Comparison of ENCODE assay signal across 8 cellular contexts in genomic region chr5:151758141-151758429, GRCh38. TPM values are rescaled to one million over a fixed set of nuclear protein-coding genes. Genes with fewer than 3 reads are reported as not detected.
A peak's percentile ranks its signal among the peaks of the same experiment; 100 is the strongest.
DNase-seq lines count a peak whose midpoint lies in the region; ATAC-seq and TF ChIP-seq lines count a peak whose summit lies in the region.

No MANE protein-coding gene starts in this region.

- peak; percentile 5 to 14 for ATAC-seq in activated CD4-positive, CD25-positive, alpha-beta regulatory T cell treated with anti-CD3 and anti-CD28 coated beads, Interleukin-2, amount 50 U/mL, for 24 hours
- ATAC-seq in HG03025 (IDR thresholded peaks at IDR 0.05; ENCODE audit: low FRiP score, unreplicated experiment) = peak; percentile 26
- peak; percentile 10 for ATAC-seq in activated CD8-positive, alpha-beta T cell treated with anti-CD3 and anti-CD28 coated beads for 36 hours
- peak; percentile 55 for ATAC-seq in left ventricle myocardium superior
- peak; percentile 55 to 58 for ATAC-seq in gastrocnemius medialis

- intact Hi-C loops in activated CD8-positive, alpha-beta T cell treated with anti-CD3 and anti-CD28 coated beads for 36 hours (cut with micrococcal nuclease) = no loop called here
- intact Hi-C loops in left ventricle myocardium superior (cut with micrococcal nuclease) (no loop called here), gastrocnemius medialis (cut with DNase I; ENCODE audit: low total_unique reads) (loop anchor here (1.0 kb wide), 1 partner anchor 13 kb away; the partner anchor contains the start of gene G3BP1)

- H3K4me3 ChIP-seq in gastrocnemius medialis = peak overlapping the region; percentile 84 to 95 (median 90)

- peak overlapping the region; percentile 84 for H3K27ac Mint-ChIP-seq in activated CD8-positive, alpha-beta T cell treated with anti-CD3 and anti-CD28 coated beads for 36 hours

- no peaks in the 10 kb centered on the region for H3K36me3 ChIP-seq in gastrocnemius medialis

- CTCF ChIA-PET in activated CD8-positive, alpha-beta T cell treated with anti-CD3 and anti-CD28 coated beads for 36 hours (lab: Charles Lee) = interaction anchor here (1.2 to 8.5 kb wide), 6 partner anchors 11 to 106 kb away, joined by 3 to 53 read pairs (median 6); partner anchors contain the start of gene G3BP1

- no peaks in the 10 kb centered on the region for H3K27me3 ChIP-seq in gastrocnemius medialis

- TF ChIP-seq POLR2A in gastrocnemius medialis (IDR thresholded peaks at IDR 0.05) = no peak

- H3K27ac ChIP-seq in gastrocnemius medialis = peak overlapping the region; percentile 80 to 96 (median 92)

- H3K36me3 Mint-ChIP-seq in activated CD8-positive, alpha-beta T cell treated with anti-CD3 and anti-CD28 coated beads for 36 hours (ENCODE audit: low read depth) = peaks cover 15% of the 10 kb centered on the region

- H3K27me3 Mint-ChIP-seq in activated CD8-positive, alpha-beta T cell treated with anti-CD3 and anti-CD28 coated beads for 36 hours = no peaks in the 10 kb centered on the region

- H3K9me3 ChIP-seq in gastrocnemius medialis = no peaks in the 10 kb centered on the region

- H3K9me3 Mint-ChIP-seq in activated CD8-positive, alpha-beta T cell treated with anti-CD3 and anti-CD28 coated beads for 36 hours = no peaks in the 10 kb centered on the region

- POLR2A ChIA-PET in activated CD8-positive, alpha-beta T cell treated with anti-CD3 and anti-CD28 coated beads for 36 hours (lab: Charles Lee) = interaction anchor here (0.8 to 7.5 kb wide), 5 partner anchors 8 to 54 kb away, joined by 3 to 82 read pairs (median 5); partner anchors contain the start of gene G3BP1

- TF ChIP-seq CTCF in activated CD8-positive, alpha-beta T cell treated with anti-CD3 and anti-CD28 coated beads for 36 hours (IDR thresholded peaks at IDR 0.05) = no peak
- TF ChIP-seq CTCF in gastrocnemius medialis (IDR thresholded peaks at IDR 0.05 in 4 of 5, conservative IDR thresholded peaks at IDR 0.05 in 1 of 5) = no peak

- H3K4me1 ChIP-seq in gastrocnemius medialis = peaks cover 15 to 25% of the 10 kb centered on the region in 2 donors

- no peak for DNase-seq in activated CD4-positive, CD25-positive, alpha-beta regulatory T cell (lab: John Stamatoyannopoulos, UW)
- no peak for DNase-seq in activated CD8-positive, alpha-beta T cell treated with anti-CD3 and anti-CD28 coated beads for 36 hours
- DNase-seq in left ventricle myocardium superior (no peak), gastrocnemius medialis (peak in 1 of 2 donors; percentile 2), inferior parietal cortex (ENCODE audit: extremely low spot score) (no peak), D341Med (ENCODE audit: low spot score) (no peak)

- H3K4me1 Mint-ChIP-seq in activated CD8-positive, alpha-beta T cell treated with anti-CD3 and anti-CD28 coated beads for 36 hours (ENCODE audit: low read depth) = peaks cover 42% of the 10 kb centered on the region

- H3K4me3 Mint-ChIP-seq in activated CD8-positive, alpha-beta T cell treated with anti-CD3 and anti-CD28 coated beads for 36 hours = peak overlapping the region; percentile 79

- in situ Hi-C loops in gastrocnemius medialis (cut with MboI; ENCODE audit: low sequenced_read_pairs in 4 of 4) = loop anchor here in 1 of 4 donors (10.0 kb wide), 1 partner anchor 303 kb away; no protein-coding TSS in a partner anchor

RNA-seq across cellular contexts. Expression of gene ATOX1, which starts 0.3 kb away (rescaled TPM):
- total RNA-seq in activated CD8-positive, alpha-beta T cell treated with anti-CD3 and anti-CD28 coated beads for 36 hours = 10 to 100 TPM; 69.6 to 73.3 TPM
- 63.2 TPM for total RNA-seq in left ventricle myocardium superior
- 10 to 100 TPM; 31.4 to 71.6 (median 55.3) TPM for total RNA-seq in gastrocnemius medialis

RNA-seq across cellular contexts. Expression of gene G3BP1, which starts 13.7 kb away (rescaled TPM):
- total RNA-seq in activated CD8-positive, alpha-beta T cell treated with anti-CD3 and anti-CD28 coated beads for 36 hours = 100 to 1,000 TPM; 247 to 253 TPM
- total RNA-seq in left ventricle myocardium superior (125 TPM), gastrocnemius medialis (100 to 1,000 TPM in 3 of 4 donors, 10 to 100 TPM in 1; 80.5 to 114 (median 108) TPM)
